Comparison of ENCODE assay signal across 3 cellular contexts in genomic region chr7:74766508-74766907, GRCh38. TPM values are rescaled to one million over a fixed set of nuclear protein-coding genes. Genes with fewer than 3 reads are reported as not detected.
"Had no signal": no experiment of that assay in that cellular context is flagged by ENCODE, and none has a peak within 500 bp of the region (broad histone marks: within the 10 kb centered on the region; RNA-seq: fewer than 3 reads in every experiment).

No MANE protein-coding gene starts in this region.

RNA-seq across cellular contexts. Expression of gene NCF1, which starts 7.3 kb away (rescaled TPM):
- total RNA-seq: osteocyte had no signal
- polyA plus RNA-seq: fibroblast of lung, neural cell had no signal
